19 cellular contexts compared by ENCODE assay signal in genomic region chr1:56432561-56432971, GRCh38.
DNase-seq lines count a peak whose midpoint lies in the region; ATAC-seq, FAIRE-seq and TF ChIP-seq lines count a peak whose summit lies in the region.
"Had no signal": no experiment of that assay in that cellular context is flagged by ENCODE, and none has a peak within 500 bp of the region (broad histone marks: within the 10 kb centered on the region; RNA-seq: fewer than 3 reads in every experiment).

No MANE protein-coding gene starts in this region.

- DNase-seq in NCI-H2107 treated with DMSO at 0.1 percent for 48 hours (lab: John Stamatoyannopoulos, UW; ENCODE audit: unreplicated experiment): peak; percentile 18
- DNase-seq in NCI-H2107 (lab: John Stamatoyannopoulos, UW): no peak
- DNase-seq in GM12878 (ENCODE audit: low read depth, low spot score): no peak
- no peak for DNase-seq in HepG2 (ENCODE audit: low spot score)
- no peak for DNase-seq in activated gamma-delta T cell (lab: John Stamatoyannopoulos, UW)
- DNase-seq in cortex of kidney (lab: John Stamatoyannopoulos, UW): no peak
- DNase-seq in suprapubic skin (ENCODE audit: low spot score in 2 of 2): no peak
- DNase-seq: activated CD4-positive, alpha-beta T cell treated with anti-CD3 and anti-CD28 coated beads, Interleukin-2, amount 10 ng/mL, durations not matched to agents 24 days and 14 days; caudate nucleus; effector CD4-positive, alpha-beta T cell; GDM1; HCEC 1CT; left lung; ovary; stimulated activated CD4-positive, alpha-beta T cell treated with anti-CD3 and anti-CD28 coated beads, Interleukin-2, amount 100 ng/mL, for 24 hours had no signal

- 17% methylated on average over 4 of the region's 4 CpGs for WGBS in GM12878 (ENCODE audit: insufficient coverage, insufficient replicate concordance, low lambda C conversion rate, missing lambda C conversion rate)
- WGBS in HepG2 (ENCODE audit: low lambda C conversion rate): 48% methylated on average over 4 of the region's 4 CpGs
- 63% methylated on average over 4 of the region's 4 CpGs for WGBS in suprapubic skin

- POLR2A ChIA-PET in GM12878 (lab: Charles Lee): no interaction called here
- POLR2A ChIA-PET in HepG2 (lab: Yijun Ruan, JAX): interaction anchor here (1.2 to 1.5 kb wide), 2 partner anchors 18 to 45 kb away, joined by 3 to 6 read pairs; no protein-coding TSS in a partner anchor

- H3K36me3 ChIP-seq in GM12878 (ENCODE audit: control insufficient read depth in 2 of 2, insufficient read depth in 2 of 2, low read length in 1 of 2) (no peaks in the 10 kb centered on the region), HepG2 (replicated peaks in 1 of 2; ENCODE audit: control insufficient read depth in 1 of 2, insufficient read depth in 2 of 2, low read length in 2 of 2) (no peaks in the 10 kb centered on the region), skeletal muscle tissue (ENCODE audit: control insufficient read depth in 3 of 3, insufficient read depth in 3 of 3, low read length in 3 of 3) (no peaks in the 10 kb centered on the region), suprapubic skin (no peaks in the 10 kb centered on the region)
- H3K36me3 ChIP-seq: BLaER1 treated with 17β-estradiol and CSF1 and Interleukin-3, amounts not matched to agents 10 nM and 100 nM; left lung; ovary had no signal

- H3K4me1 ChIP-seq in GM12878 (ENCODE audit: control insufficient read depth, insufficient read depth, low read length) (no peaks in the 10 kb centered on the region; the same call in 1 of the 2 replicates), HepG2 (ENCODE audit: insufficient read depth, low read length) (peaks cover 80% of the 10 kb centered on the region), skeletal muscle tissue (ENCODE audit: control insufficient read depth in 3 of 3, insufficient read depth in 3 of 3, low read length in 3 of 3) (peaks cover 7 to 9% (median 8%) of the 10 kb centered on the region in 3 donors), suprapubic skin (peaks cover 7% of the 10 kb centered on the region)
- H3K4me1 ChIP-seq: BLaER1 treated with 17β-estradiol and CSF1 and Interleukin-3, amounts not matched to agents 10 nM and 100 nM had no signal

- no peak overlapping the region for H3K4me2 ChIP-seq in GM12878 (ENCODE audit: control insufficient read depth, insufficient read depth)
- peak overlapping the region; percentile 19 for H3K4me2 ChIP-seq in HepG2 (ENCODE audit: low read depth, low read length)
- H3K4me2 ChIP-seq: BLaER1 treated with 17β-estradiol and CSF1 and Interleukin-3, amounts not matched to agents 10 nM and 100 nM had no signal

- SMC1A ChIA-PET in GM12878 (lab: Charles Lee; ENCODE audit: uncharacterized antibody, unreplicated experiment): interaction anchor here (1.5 to 2.0 kb wide), 2 partner anchors 38 to 144 kb away, joined by 3 to 7 read pairs; no protein-coding TSS in a partner anchor

- H3K79me2 ChIP-seq in GM12878 (ENCODE audit: control insufficient read depth, insufficient read depth, low read length) (no peaks in the 10 kb centered on the region), HepG2 (ENCODE audit: insufficient read depth, low read length) (no peaks in the 10 kb centered on the region)

- RAD21 ChIA-PET in GM12878 (lab: Charles Lee; ENCODE audit: unreplicated experiment): interaction anchor here (1.6 kb wide), 1 partner anchor 40 kb away, joined by 4 read pairs; no protein-coding TSS in a partner anchor

- intact Hi-C loops in GM12878 (cut with micrococcal nuclease; ENCODE audit: unreplicated experiment) (no loop called here), HepG2 (cut with micrococcal nuclease; ENCODE audit: unreplicated experiment) (no loop called here)

- no peaks in the 10 kb centered on the region for H4K20me1 ChIP-seq in GM12878 (ENCODE audit: control insufficient read depth, insufficient read depth)
- no peaks in the 10 kb centered on the region for H4K20me1 ChIP-seq in HepG2 (ENCODE audit: insufficient read depth, low read length)
- H4K20me1 ChIP-seq: BLaER1 treated with 17β-estradiol and CSF1 and Interleukin-3, amounts not matched to agents 10 nM and 100 nM had no signal

- CTCF ChIA-PET in GM12878 (lab: Yijun Ruan, JAX) (interaction anchor here (0.7 to 1.0 kb wide), 2 partner anchors 49 to 489 kb away, joined by 4 read pairs; no protein-coding TSS in a partner anchor), HepG2 (lab: Yijun Ruan, JAX; ENCODE audit: low intra/inter-chr PET ratio, low total read pairs) (no interaction called here)

- no peak overlapping the region for H3K9ac ChIP-seq in GM12878 (ENCODE audit: control insufficient read depth, insufficient read depth, low read length)
- peak overlapping the region; percentile 16; the same call in 1 of the 2 replicates for H3K9ac ChIP-seq in HepG2 (ENCODE audit: insufficient read depth, low read depth, low read length)
- no peak overlapping the region for H3K9ac ChIP-seq in skeletal muscle tissue (ENCODE audit: low read depth in 1 of 3, low read length in 3 of 3)
- H3K9ac ChIP-seq: BLaER1 treated with 17β-estradiol and CSF1 and Interleukin-3, amounts not matched to agents 10 nM and 100 nM had no signal

- peak; percentile 8; the same call in 1 of the 3 replicates for ATAC-seq in GM12878
- ATAC-seq in HepG2: no peak; the same call in 2 of the 3 replicates
- ATAC-seq: left lung had no signal

- TF ChIP-seq EP300 in GM12878 (IDR thresholded peaks at IDR 0.05; ENCODE audit: borderline replicate concordance in 1 of 2, control insufficient read depth in 1 of 2, low read depth in 2 of 2, low read length in 2 of 2): no peak
- TF ChIP-seq EP300 in HepG2 (IDR thresholded peaks at IDR 0.05; ENCODE audit: low read depth in 2 of 2, low read length in 2 of 2): no peak
- no peak for TF ChIP-seq EP300 in HepG2 (CRISPR knock-in tag; IDR thresholded peaks at IDR 0.05; ENCODE audit: borderline replicate concordance)
- TF ChIP-seq EP300 in suprapubic skin (IDR thresholded peaks at IDR 0.05): no peak

- H2AFZ ChIP-seq in GM12878 (ENCODE audit: control insufficient read depth, low read depth, low read length): no peak overlapping the region
- peak overlapping the region; percentile 2 for H2AFZ ChIP-seq in HepG2 (ENCODE audit: low read length)

- TF ChIP-seq RAD21 in GM12878 (IDR thresholded peaks at IDR 0.05; ENCODE audit: insufficient read depth, low read depth, low read length) (no peak), HepG2 (CRISPR knock-in tag; IDR thresholded peaks at IDR 0.05) (no peak)

- H3K4me3 ChIP-seq in GM12878 (no peak overlapping the region), HepG2 (replicated peaks in 1 of 3; ENCODE audit: insufficient read depth in 1 of 3, low read depth in 2 of 3, low read length in 3 of 3) (no peak overlapping the region), skeletal muscle tissue (ENCODE audit: low read length in 3 of 3) (no peak overlapping the region), suprapubic skin (no peak overlapping the region)
- H3K4me3 ChIP-seq: BLaER1 treated with 17β-estradiol and CSF1 and Interleukin-3, amounts not matched to agents 10 nM and 100 nM; left lung; ovary had no signal

- TF ChIP-seq CTCF in GM12878 (IDR thresholded peaks at IDR 0.05 in 2 of 3, conservative IDR thresholded peaks at IDR 0.05 in 1 of 3; ENCODE audit: control insufficient read depth in 2 of 3, extremely low read depth in 1 of 3, insufficient read depth in 1 of 3, low read depth in 3 of 3, low read length in 3 of 3) (no peak), HepG2 (CRISPR knock-in tag; IDR thresholded peaks at IDR 0.05) (no peak), suprapubic skin (IDR thresholded peaks at IDR 0.05) (no peak)

- BruUV-seq in GM12878 (replicated peaks; lab: Mats Ljungman, UMichigan) (no TSS peak), HepG2 (replicated peaks; lab: Mats Ljungman, UMichigan) (no TSS peak)

- H3K9me3 ChIP-seq in GM12878 (replicated peaks; ENCODE audit: control insufficient read depth, insufficient read depth, low read length) (no peaks in the 10 kb centered on the region), HepG2 (ENCODE audit: low read length) (no peaks in the 10 kb centered on the region), skeletal muscle tissue (ENCODE audit: control insufficient read depth in 3 of 3, low read length in 3 of 3) (no peaks in the 10 kb centered on the region), suprapubic skin (no peaks in the 10 kb centered on the region)
- H3K9me3 ChIP-seq: BLaER1 treated with 17β-estradiol and CSF1 and Interleukin-3, amounts not matched to agents 10 nM and 100 nM; left lung; ovary had no signal

- no peak overlapping the region for H3K27ac ChIP-seq in GM12878 (ENCODE audit: control insufficient read depth, insufficient read depth)
- H3K27ac ChIP-seq in HepG2 (ENCODE audit: extremely low read length, insufficient read depth, low read length): peak overlapping the region; percentile 35
- H3K27ac ChIP-seq in skeletal muscle tissue (ENCODE audit: low read depth, low read length): peak overlapping the region; percentile 23
- no peak overlapping the region for H3K27ac ChIP-seq in suprapubic skin
- H3K27ac ChIP-seq: 22Rv1; BLaER1 treated with 17β-estradiol and CSF1 and Interleukin-3, amounts not matched to agents 10 nM and 100 nM; left lung; ovary had no signal

- in situ Hi-C loops in GM12878 (cut with MboI) (no loop called here), HepG2 (cut with HindIII; ENCODE audit: extremely low pct_ligation_motif_present, low pct_unique_long_range_greater_than_20kb) (no loop called here)

- no peaks in the 10 kb centered on the region for H3K27me3 ChIP-seq in GM12878 (replicated peaks in 1 of 2; ENCODE audit: control insufficient read depth in 2 of 2, insufficient read depth in 2 of 2, low read length in 1 of 2)
- H3K27me3 ChIP-seq in HepG2 (ENCODE audit: control insufficient read depth in 1 of 2, insufficient read depth in 2 of 2, low read length in 2 of 2): no peaks in the 10 kb centered on the region
- no peaks in the 10 kb centered on the region for H3K27me3 ChIP-seq in skeletal muscle tissue (ENCODE audit: control insufficient read depth in 3 of 3, insufficient read depth in 3 of 3, low read length in 3 of 3)
- no peaks in the 10 kb centered on the region for H3K27me3 ChIP-seq in suprapubic skin
- H3K27me3 ChIP-seq: BLaER1 treated with 17β-estradiol and CSF1 and Interleukin-3, amounts not matched to agents 10 nM and 100 nM; left lung; ovary had no signal

- FAIRE-seq in GM12878 (lab: Jason Lieb, UNC) (no peak), HepG2 (lab: Jason Lieb, UNC) (peak; percentile 67)
- FAIRE-seq: TTC549 had no signal

- no peak for TF ChIP-seq POLR2A in GM12878 (IDR thresholded peaks at IDR 0.05; ENCODE audit: low read depth, low read length)
- no peak for TF ChIP-seq POLR2A in HepG2 (IDR thresholded peaks at IDR 0.05; ENCODE audit: insufficient read depth in 1 of 2, low read depth in 2 of 2, low read length in 2 of 2)
- no peak for TF ChIP-seq POLR2A in suprapubic skin (IDR thresholded peaks at IDR 0.05)

TF ChIP-seq in HepG2, 621 proteins besides CTCF, POLR2A, EP300 and RAD21 (continues in another document):
- TF ChIP-seq, protein P1, sequence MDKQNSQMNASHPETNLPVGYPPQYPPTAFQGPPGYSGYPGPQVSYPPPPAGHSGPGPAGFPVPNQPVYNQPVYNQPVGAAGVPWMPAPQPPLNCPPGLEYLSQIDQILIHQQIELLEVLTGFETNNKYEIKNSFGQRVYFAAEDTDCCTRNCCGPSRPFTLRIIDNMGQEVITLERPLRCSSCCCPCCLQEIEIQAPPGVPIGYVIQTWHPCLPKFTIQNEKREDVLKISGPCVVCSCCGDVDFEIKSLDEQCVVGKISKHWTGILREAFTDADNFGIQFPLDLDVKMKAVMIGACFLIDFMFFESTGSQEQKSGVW (CRISPR knock-in tag; IDR thresholded peaks at IDR 0.05; ENCODE audit: borderline replicate concordance): no peak
- TF ChIP-seq ZC3H13 (CRISPR knock-in tag; IDR thresholded peaks at IDR 0.05): no peak

Comparison
In these comparisons a context has a peak if more than half of its experiments do, and no peak if none do; other contexts are left out.
1. H3K27ac ChIP-seq: peak in HepG2 (single experiment) and skeletal muscle tissue (single experiment); none in GM12878 (single experiment) and suprapubic skin (single experiment).